In genomic region chr17:39261286-39261685, GRCh38 we compare ENCODE assay signal across 13 cellular contexts. TPM values are rescaled to one million over a fixed set of nuclear protein-coding genes. Genes with fewer than 3 reads are reported as not detected.
DNase-seq lines count a peak whose midpoint lies in the region; ATAC-seq, FAIRE-seq and TF ChIP-seq lines count a peak whose summit lies in the region.
"Had no signal": no experiment of that assay in that cellular context is flagged by ENCODE, and none has a peak within 500 bp of the region (broad histone marks: within the 10 kb centered on the region; RNA-seq: fewer than 3 reads in every experiment).

No MANE protein-coding gene starts in this region.

- no peaks in the 10 kb centered on the region; the same call in 1 of the 2 replicates for H3K36me3 ChIP-seq in DOHH2 (ENCODE audit: control insufficient read depth, low read length)
- H3K36me3 ChIP-seq: HAP-1 had no signal

- H3K79me2 ChIP-seq in DOHH2 (ENCODE audit: control insufficient read depth, low read length) = no peaks in the 10 kb centered on the region

- no peak overlapping the region for H3K4me3 ChIP-seq in DOHH2 (ENCODE audit: low read length)
- no peak overlapping the region for H3K4me3 ChIP-seq in fibroblast of villous mesenchyme (ENCODE audit: low read depth, low read length)
- H3K4me3 ChIP-seq: HAP-1 had no signal

- no peak for FAIRE-seq in frontal cortex (lab: Jason Lieb, UNC)
- FAIRE-seq: endothelial cell of umbilical vein had no signal

- no peak overlapping the region for H3K4me2 ChIP-seq in DOHH2 (ENCODE audit: low read length)

- peaks cover 4% of the 10 kb centered on the region; the same call in 1 of the 2 replicates for H3K4me1 ChIP-seq in DOHH2 (ENCODE audit: control insufficient read depth, low read length)
- H3K4me1 ChIP-seq: HAP-1 had no signal

- ATAC-seq in HG03025 (IDR thresholded peaks at IDR 0.05; ENCODE audit: low FRiP score, unreplicated experiment) (no peak), HG02970 (IDR thresholded peaks at IDR 0.05; ENCODE audit: low FRiP score, unreplicated experiment) (no peak)

- H3K27me3 ChIP-seq in DOHH2 (ENCODE audit: control insufficient read depth, low read length) = no peaks in the 10 kb centered on the region

- TF ChIP-seq CTCF in AG09319 (IDR thresholded peaks at IDR 0.05; ENCODE audit: low read depth, low read length) (peak; percentile 4; the same call in 1 of the 2 replicates), DOHH2 (IDR thresholded peaks at IDR 0.05; ENCODE audit: low read depth, low read length, poor library complexity, severe bottlenecking) (peak; percentile 89), fibroblast of villous mesenchyme (IDR thresholded peaks at IDR 0.05; ENCODE audit: insufficient read depth, low read depth, low read length) (peak; percentile 15)

- H3K9me2 ChIP-seq in DOHH2 (replicated peaks; ENCODE audit: control insufficient read depth, low read length) = no peaks in the 10 kb centered on the region

- H3K27ac ChIP-seq in DOHH2 (ENCODE audit: low read depth, low read length) = no peak overlapping the region

- H3F3A ChIP-seq in DOHH2 (ENCODE audit: control insufficient read depth, insufficient read depth) = no peaks in the 10 kb centered on the region

- H3K9me3 ChIP-seq in DOHH2 (ENCODE audit: control insufficient read depth, insufficient read depth, low read length) = no peaks in the 10 kb centered on the region
- H3K9me3 ChIP-seq: HAP-1 had no signal

- no peaks in the 10 kb centered on the region for H4K20me1 ChIP-seq in DOHH2 (ENCODE audit: control insufficient read depth, insufficient read depth, low read depth, low read length)

- DNase-seq in AG09319 (ENCODE audit: extremely low read depth, low read depth) (no peak), OCI-M1 (lab: John Stamatoyannopoulos, UW) (peak; percentile 32), fibroblast of villous mesenchyme (ENCODE audit: low read depth) (no peak), frontal cortex (ENCODE audit: low spot score in 2 of 2) (no peak), DMS153 treated with DMSO at 0.1 percent for 48 hours (lab: John Stamatoyannopoulos, UW; ENCODE audit: unreplicated experiment) (no peak)
- DNase-seq: IMR-90, SHP77 treated with DMSO at 0.1 percent for 48 hours had no signal

RNA-seq across cellular contexts. Expression of gene STAC2, which starts 35.5 kb away (rescaled TPM):
- total RNA-seq in fibroblast of villous mesenchyme (under 0.01 TPM in 1 of 2 replicates, not detected in the other), frontal cortex (under 0.01 TPM)
- total RNA-seq: endothelial cell of umbilical vein, IMR-90, mononuclear cell had no signal

Comparison
In these comparisons a context has a peak if more than half of its experiments do, and no peak if none do; other contexts are left out.
1. CTCF ChIP-seq: peak in every context shown above with its lines; median percentile 89 in DOHH2; 15 in fibroblast of villous mesenchyme; 4 in AG09319.